In the genomic region with DNA sequence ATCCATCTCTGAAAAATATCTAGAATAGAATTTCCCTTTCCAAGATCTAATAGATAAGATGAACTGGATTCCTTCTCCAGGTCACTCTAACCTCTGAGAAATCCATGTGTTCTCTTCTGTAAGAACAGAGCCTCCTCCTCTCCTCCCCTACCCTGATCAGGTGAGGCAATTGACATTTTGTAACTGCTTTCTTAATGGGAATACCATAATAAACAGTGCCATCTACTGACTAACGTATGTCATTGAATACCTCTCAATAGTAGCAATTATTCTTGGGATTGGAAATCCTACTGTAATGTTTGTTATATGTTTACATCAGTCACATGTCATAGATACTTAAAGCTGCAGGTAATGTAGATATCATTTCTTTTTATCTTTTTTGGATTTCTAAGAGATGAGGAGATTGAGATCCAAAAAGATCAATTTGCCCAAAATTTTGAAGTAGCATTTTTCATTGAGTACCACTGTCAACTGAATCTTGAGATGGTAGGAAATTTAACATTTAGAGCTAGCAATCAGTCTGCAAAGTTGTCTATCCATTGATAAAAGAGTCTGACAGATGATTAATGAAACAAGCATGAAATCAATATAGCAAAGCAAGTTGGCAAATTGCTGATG, we compare ENCODE assay signal across 8 cellular contexts.
DNase-seq lines count a peak whose midpoint lies in the region; ATAC-seq, FAIRE-seq and TF ChIP-seq lines count a peak whose summit lies in the region.

No MANE protein-coding gene starts in this region.

- TF ChIP-seq CTCF in AG04450 (IDR thresholded peaks at IDR 0.05; ENCODE audit: low read depth, low read length) (peak; percentile 69), SU-DHL-6 (IDR thresholded peaks at IDR 0.05; ENCODE audit: insufficient read depth, low read length, poor library complexity, severe bottlenecking) (peak; percentile 47), fibroblast of villous mesenchyme (IDR thresholded peaks at IDR 0.05; ENCODE audit: insufficient read depth, low read depth, low read length) (peak; percentile 64), pancreas (IDR thresholded peaks at IDR 0.05) (peak; percentile 32 to 45 (median 40))

- no peaks in the 10 kb centered on the region for H3K4me1 ChIP-seq in pancreas

- FAIRE-seq in pancreas (lab: Jason Lieb, UNC), result peak; percentile 92

- CTCF ChIA-PET in AG04450 (lab: Charles Lee), result interaction anchor here (0.6 to 3.1 kb wide), 27 partner anchors 9 to 1823 kb away, joined by 3 to 64 read pairs (median 3); a partner anchor contains a TSS
- CTCF ChIA-PET in activated CD4-positive, alpha-beta T cell treated with anti-CD3 and anti-CD28 coated beads, Interleukin-2, amount 10 ng/mL, durations not matched to agents 7 days and 5 days (lab: Charles Lee), result no interaction called here

- H3K4me3 Mint-ChIP-seq in activated CD4-positive, alpha-beta T cell treated with anti-CD3 and anti-CD28 coated beads, Interleukin-2, amount 10 ng/mL, durations not matched to agents 7 days and 5 days, result no peak overlapping the region

- 0% methylated on average over 1 of the region's 1 CpG for WGBS in pancreas, 2 donors

- H3K79me2 ChIP-seq in SU-DHL-6 (ENCODE audit: insufficient read depth, low read length), result no peaks in the 10 kb centered on the region

- no peaks in the 10 kb centered on the region for H3K9me3 Mint-ChIP-seq in activated CD4-positive, alpha-beta T cell treated with anti-CD3 and anti-CD28 coated beads, Interleukin-2, amount 10 ng/mL, durations not matched to agents 7 days and 5 days

- H3K9ac ChIP-seq in SU-DHL-6 (ENCODE audit: low read length), result no peak overlapping the region

- no peak overlapping the region for H3K27ac ChIP-seq in AG04450 (ENCODE audit: low read depth, low read length)
- no peak overlapping the region for H3K27ac ChIP-seq in SU-DHL-6 (ENCODE audit: low read depth, low read length)
- H3K27ac ChIP-seq in pancreas, result no peak overlapping the region

- no peak overlapping the region for H3K4me3 ChIP-seq in AG04450 (ENCODE audit: low read depth, low read length)
- H3K4me3 ChIP-seq in SU-DHL-6 (ENCODE audit: insufficient read depth, low read length, poor library complexity, severe bottlenecking), result no peak overlapping the region
- no peak overlapping the region for H3K4me3 ChIP-seq in fibroblast of villous mesenchyme (ENCODE audit: low read depth, low read length)
- no peak overlapping the region for H3K4me3 ChIP-seq in pancreas

- no peaks in the 10 kb centered on the region for H3K9me2 ChIP-seq in SU-DHL-6 (replicated peaks; ENCODE audit: insufficient read depth, low read length)

- no peak overlapping the region for H2AFZ ChIP-seq in SU-DHL-6 (ENCODE audit: low read depth, low read length, severe bottlenecking)

- no peak overlapping the region for H3K4me2 ChIP-seq in SU-DHL-6 (ENCODE audit: low read depth, low read length, poor library complexity, severe bottlenecking)

- H3K27me3 Mint-ChIP-seq in activated CD4-positive, alpha-beta T cell treated with anti-CD3 and anti-CD28 coated beads, Interleukin-2, amount 10 ng/mL, durations not matched to agents 7 days and 5 days, result peaks cover 2% of the 10 kb centered on the region

- DNase-seq in AG04450 (ENCODE audit: low read depth, low spot score) (peak; percentile 32), NCI-H1105 (lab: John Stamatoyannopoulos, UW) (peak; percentile 81), fibroblast of villous mesenchyme (ENCODE audit: low read depth) (peak; percentile 84), pancreas (no peak)
- DNase-seq in activated CD4-positive, alpha-beta T cell treated with anti-CD3 and anti-CD28 coated beads, Interleukin-2, amount 10 ng/mL, durations not matched to agents 7 days and 5 days, result no peak

- H3K9me3 ChIP-seq in AG04450 (ENCODE audit: control insufficient read depth, insufficient read depth, low read length) (no peaks in the 10 kb centered on the region), SU-DHL-6 (ENCODE audit: insufficient read depth, low read length) (no peaks in the 10 kb centered on the region), pancreas (no peaks in the 10 kb centered on the region)

- no peaks in the 10 kb centered on the region for H3K36me3 Mint-ChIP-seq in activated CD4-positive, alpha-beta T cell treated with anti-CD3 and anti-CD28 coated beads, Interleukin-2, amount 10 ng/mL, durations not matched to agents 7 days and 5 days (ENCODE audit: low read depth)

- H3K27ac Mint-ChIP-seq in activated CD4-positive, alpha-beta T cell treated with anti-CD3 and anti-CD28 coated beads, Interleukin-2, amount 10 ng/mL, durations not matched to agents 7 days and 5 days, result no peak overlapping the region

- H3F3A ChIP-seq in SU-DHL-6 (ENCODE audit: insufficient read depth), result no peaks in the 10 kb centered on the region

- no peaks in the 10 kb centered on the region for H4K20me1 ChIP-seq in SU-DHL-6 (ENCODE audit: low read depth, low read length)

- H3K36me3 ChIP-seq in SU-DHL-6 (ENCODE audit: low read length) (no peaks in the 10 kb centered on the region), pancreas (no peaks in the 10 kb centered on the region)

- POLR2A ChIA-PET in AG04450 (lab: Yijun Ruan, JAX), result no interaction called here
- POLR2A ChIA-PET in activated CD4-positive, alpha-beta T cell treated with anti-CD3 and anti-CD28 coated beads, Interleukin-2, amount 10 ng/mL, durations not matched to agents 7 days and 5 days (lab: Charles Lee), result no interaction called here

- H3K4me1 Mint-ChIP-seq in activated CD4-positive, alpha-beta T cell treated with anti-CD3 and anti-CD28 coated beads, Interleukin-2, amount 10 ng/mL, durations not matched to agents 7 days and 5 days, result no peaks in the 10 kb centered on the region

- intact Hi-C loops in pancreas (cut with DNase I), result loop anchor here in 2 of 3 donors (5.0 to 10.0 kb wide), 2 partner anchors 601 to 609 kb away; no protein-coding TSS in a partner anchor

- no peaks in the 10 kb centered on the region for H3K27me3 ChIP-seq in AG04450 (ENCODE audit: control insufficient read depth, insufficient read depth, low read length)
- no peaks in the 10 kb centered on the region for H3K27me3 ChIP-seq in SU-DHL-6 (ENCODE audit: low read length)
- no peaks in the 10 kb centered on the region for H3K27me3 ChIP-seq in pancreas

- ATAC-seq in GM18508 (IDR thresholded peaks at IDR 0.05; ENCODE audit: insufficient read depth, unreplicated experiment) (peak; percentile 94), HG02870 (IDR thresholded peaks at IDR 0.05; ENCODE audit: unreplicated experiment) (peak; percentile 96), pancreas (peak; percentile 84 to 97 (median 94))

Comparison
In these comparisons a context has a peak if more than half of its experiments do, and no peak if none do; other contexts are left out.
1. DNase-seq: peak in AG04450 (single experiment), NCI-H1105 (single experiment) and fibroblast of villous mesenchyme (single experiment); none in pancreas (0 of 6) and activated CD4-positive, alpha-beta T cell treated with anti-CD3 and anti-CD28 coated beads, Interleukin-2, amount 10 ng/mL, durations not matched to agents 7 days and 5 days (single experiment).
2. Peak in every context shown above with its lines, with median percentiles within 50 percentile points of each other: CTCF ChIP-seq and ATAC-seq.